In genomic region chr1:180061019-180061418, GRCh38 we compare ENCODE assay signal across 20 cellular contexts.
A peak's percentile ranks its signal among the peaks of the same experiment; 100 is the strongest.
DNase-seq lines count a peak whose midpoint lies in the region; ATAC-seq, FAIRE-seq and TF ChIP-seq lines count a peak whose summit lies in the region.
"Had no signal": no experiment of that assay in that cellular context is flagged by ENCODE, and none has a peak within 500 bp of the region (broad histone marks: within the 10 kb centered on the region; RNA-seq: fewer than 3 reads in every experiment).

No MANE protein-coding gene starts in this region.

- H3K27me3 ChIP-seq in K562 (ENCODE audit: control insufficient read depth in 2 of 2, insufficient read depth in 2 of 2, low read length in 2 of 2): no peaks in the 10 kb centered on the region
- no peaks in the 10 kb centered on the region for H3K27me3 ChIP-seq in pancreas
- H3K27me3 ChIP-seq: BLaER1 treated with 17β-estradiol and CSF1 and Interleukin-3, amounts not matched to agents 10 nM and 100 nM had no signal

- no peak overlapping the region for H2AFZ ChIP-seq in K562 (ENCODE audit: low read depth, low read length)

- TF ChIP-seq CTCF in K562 (IDR thresholded peaks at IDR 0.05 in 2 of 3, conservative IDR thresholded peaks at IDR 0.05 in 1 of 3; ENCODE audit: insufficient read depth in 2 of 3, low read depth in 1 of 3, low read length in 3 of 3): no peak
- no peak for TF ChIP-seq CTCF in pancreas (IDR thresholded peaks at IDR 0.05)

- no TSS peak for BruUV-seq in K562 (replicated peaks; lab: Mats Ljungman, UMichigan)

- no peak for TF ChIP-seq EP300 in K562 (IDR thresholded peaks at IDR 0.05; ENCODE audit: low read length)

- H4K20me1 ChIP-seq in K562 (replicated peaks; ENCODE audit: control insufficient read depth, insufficient read depth, low read length): no peaks in the 10 kb centered on the region
- H4K20me1 ChIP-seq: BLaER1 treated with 17β-estradiol and CSF1 and Interleukin-3, amounts not matched to agents 10 nM and 100 nM had no signal

- 100% methylated on average over 1 of the region's 1 CpG for WGBS in K562 (ENCODE audit: insufficient coverage, low coverage, missing lambda C conversion rate)
- WGBS in pancreas, 2 donors: 93 to 96% methylated on average over 1 of the region's 1 CpG

- in situ Hi-C loops in K562 (cut with MboI): no loop called here

- FAIRE-seq in G401.6 (lab: Jason Lieb, UNC) (peak; percentile 40), K562 (lab: Jason Lieb, UNC) (no peak), pancreas (lab: Jason Lieb, UNC) (peak; percentile 67)
- FAIRE-seq: A549, D721Med, GM12878, GM12892, GM18507 had no signal

- no peak overlapping the region for H3K4me2 ChIP-seq in K562 (ENCODE audit: insufficient read depth, low read length)
- H3K4me2 ChIP-seq: A549; BLaER1 treated with 17β-estradiol and CSF1 and Interleukin-3, amounts not matched to agents 10 nM and 100 nM had no signal

- DNase-seq in K562 (ENCODE audit: extremely low read depth in 1 of 4, low spot score in 3 of 4): no peak
- no peak for DNase-seq in pancreas
- no peak for DNase-seq in erythroblast (lab: John Stamatoyannopoulos, UW)
- no peak for DNase-seq in ecto neural progenitor cell (ENCODE audit: low spot score)
- DNase-seq: AML-193; Caco-2; Calu3; CD4-positive, alpha-beta T cell; CD8-positive, alpha-beta T cell; DMS79 treated with DMSO at 0.1 percent for 48 hours; GDM1 had no signal

- H3K27ac ChIP-seq in K562 (ENCODE audit: extremely low read depth, low read depth, low read length) (no peak overlapping the region), pancreas (no peak overlapping the region)
- H3K27ac ChIP-seq: 22Rv1; A549; BLaER1 treated with 17β-estradiol and CSF1 and Interleukin-3, amounts not matched to agents 10 nM and 100 nM; C4-2B had no signal

- POLR2A ChIA-PET in K562 (lab: Yijun Ruan, JAX): no interaction called here

- TF ChIP-seq RAD21 in K562 (CRISPR knock-in tag; conservative IDR thresholded peaks at IDR 0.05 in 1 of 2, IDR thresholded peaks at IDR 0.05 in 1 of 2): no peak

- CTCF ChIA-PET in K562 (lab: Yijun Ruan, JAX; ENCODE audit: low intra/inter-chr PET ratio): no interaction called here

- H3K9me1 ChIP-seq in K562 (ENCODE audit: control insufficient read depth, insufficient read depth, low read length): peaks cover 3% of the 10 kb centered on the region

- H3K4me3 ChIP-seq in K562: no peak overlapping the region
- no peak overlapping the region for H3K4me3 ChIP-seq in pancreas
- H3K4me3 ChIP-seq: A549; BLaER1 treated with 17β-estradiol and CSF1 and Interleukin-3, amounts not matched to agents 10 nM and 100 nM; GM12878 had no signal

- peaks cover 0 to 13% of the 10 kb centered on the region in 2 experiments; a peak in 2 of 5 replicates for H3K4me1 ChIP-seq in K562 (replicated peaks in 1 of 2; ENCODE audit: control insufficient read depth in 2 of 2, insufficient read depth in 2 of 2, low read length in 2 of 2)
- no peaks in the 10 kb centered on the region for H3K4me1 ChIP-seq in pancreas
- H3K4me1 ChIP-seq: Caco-2 had no signal

- no peaks in the 10 kb centered on the region for H3K79me2 ChIP-seq in K562 (ENCODE audit: control insufficient read depth, insufficient read depth, low read length)

- H3K9me3 ChIP-seq in K562 (replicated peaks; ENCODE audit: control insufficient read depth, insufficient read depth, low read depth, low read length): no peaks in the 10 kb centered on the region
- H3K9me3 ChIP-seq in pancreas: no peaks in the 10 kb centered on the region
- H3K9me3 ChIP-seq: A549; BLaER1 treated with 17β-estradiol and CSF1 and Interleukin-3, amounts not matched to agents 10 nM and 100 nM; Caco-2 had no signal

- ATAC-seq in K562: no peak
- ATAC-seq in pancreas: no peak
- ATAC-seq: A549; CD8-positive, alpha-beta T cell; GM12878 had no signal

- intact Hi-C loops in K562 (cut with micrococcal nuclease) (no loop called here), pancreas (cut with DNase I) (no loop called here)

- TF ChIP-seq POLR2A in K562 (conservative IDR thresholded peaks at IDR 0.05): no peak
- no peak for TF ChIP-seq POLR2A in erythroblast (IDR thresholded peaks at IDR 0.05; ENCODE audit: low read length)

- H3K36me3 ChIP-seq in K562 (ENCODE audit: control insufficient read depth, insufficient read depth, low read length) (peaks cover 53% of the 10 kb centered on the region), pancreas (peaks cover 0 to 44% (median 11%) of the 10 kb centered on the region in 3 donors)

- no peak overlapping the region for H3K9ac ChIP-seq in K562 (ENCODE audit: insufficient read depth in 1 of 2, low read depth in 2 of 2, low read length in 2 of 2)
- H3K9ac ChIP-seq: BLaER1 treated with 17β-estradiol and CSF1 and Interleukin-3, amounts not matched to agents 10 nM and 100 nM had no signal

TF ChIP-seq in K562, 482 proteins besides CTCF, POLR2A, EP300 and RAD21:
- TF ChIP-seq CUX1 (CRISPR knock-in tag; IDR thresholded peaks at IDR 0.05) (0 out of 2 replicates have a peak, but pooled peaks have one; percentile 78), RBM17 (IDR thresholded peaks at IDR 0.05; ENCODE audit: borderline replicate concordance, low read depth, low read length) (no peak)
